Comparison of ENCODE assay signal across 24 cellular contexts in the genomic region with DNA sequence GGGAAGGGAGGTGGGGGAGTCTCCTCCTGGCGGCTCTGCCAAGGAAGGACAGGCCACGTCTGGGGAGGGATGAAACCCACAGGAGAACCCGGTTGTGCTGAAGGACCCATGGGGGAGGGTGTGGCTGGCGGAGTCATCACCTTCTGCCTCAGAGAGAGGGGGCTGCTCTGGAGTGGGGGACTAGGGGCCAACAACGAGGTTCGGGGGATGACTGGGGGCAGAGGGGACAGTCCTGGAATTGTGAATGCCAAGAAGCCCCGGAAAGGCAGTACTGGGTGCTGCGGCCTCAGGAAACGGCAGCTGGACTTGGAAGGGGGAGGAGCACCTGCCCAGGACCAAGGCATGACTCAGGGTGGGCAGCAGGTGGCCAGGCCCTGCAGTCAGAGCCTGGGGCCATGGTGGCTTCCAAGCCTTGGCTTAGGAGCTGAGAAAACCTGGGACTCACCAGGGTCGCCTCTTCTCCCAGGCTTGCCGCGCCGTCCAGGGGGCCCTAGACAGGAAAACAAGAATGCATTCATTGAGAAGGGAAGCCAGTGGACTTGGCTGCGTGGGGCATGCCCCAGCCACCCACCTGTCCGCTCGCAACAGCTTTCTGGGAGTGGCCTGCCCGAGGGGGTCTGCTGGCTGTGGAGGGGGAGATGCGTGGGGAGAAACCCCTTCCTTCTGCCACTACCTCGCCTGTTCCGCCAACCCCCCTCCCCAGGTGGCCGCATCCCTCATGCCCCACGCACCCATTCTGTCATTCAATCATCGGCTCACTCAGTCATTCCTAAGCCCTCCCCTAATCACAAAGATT.
DNase-seq lines count a peak whose midpoint lies in the region; ATAC-seq and TF ChIP-seq lines count a peak whose summit lies in the region.
"Had no signal": no experiment of that assay in that cellular context is flagged by ENCODE, and none has a peak within 500 bp of the region (broad histone marks: within the 10 kb centered on the region; RNA-seq: fewer than 3 reads in every experiment).

No MANE protein-coding gene starts in this region.

- no peaks in the 10 kb centered on the region for H4K20me1 ChIP-seq in DND-41 (ENCODE audit: insufficient read depth, low read length)
- H4K20me1 ChIP-seq in Karpas-422 (ENCODE audit: insufficient read depth, low read depth, low read length): no peaks in the 10 kb centered on the region

- no peak for DNase-seq in DND-41
- DNase-seq in RWPE2 (ENCODE audit: low spot score): peak; percentile 55
- DNase-seq in lower lobe of right lung: peak; percentile 28
- DNase-seq in spleen: peak; percentile 64
- DNase-seq in NK-92 treated with Interleukin-12 subunit alpha and Interleukin-12 subunit beta, amount 100 ng/mL, for 24 hours (lab: John Stamatoyannopoulos, UW): no peak
- no peak for DNase-seq in stimulated activated naive CD4-positive, alpha-beta T cell treated with Interleukin-2 at 50 U/mL for 16 hours (lab: John Stamatoyannopoulos, UW)
- DNase-seq in Karpas-422: no peak
- DNase-seq: activated CD4-positive, alpha-beta T cell treated with anti-CD3 and anti-CD28 coated beads, Interleukin-2, amount 10 ng/mL, durations not matched to agents 24 days and 14 days; activated naive CD4-positive, alpha-beta T cell treated with anti-CD3 and anti-CD28 coated beads for 36 hours; activated T-cell treated with anti-CD3 and anti-CD28 coated beads, Interleukin-2, amount 50 U/mL, for 48 hours; brain microvascular endothelial cell; CD4-positive, CD25-positive, alpha-beta regulatory T cell; mammary epithelial cell; NCI-H1417 treated with DMSO at 0.1 percent for 48 hours; NCI-H2081 treated with DMSO at 0.1 percent for 48 hours; NCI-H345; NCI-H748 treated with DMSO at 0.1 percent for 48 hours; nucleus accumbens; stimulated activated CD4-positive, alpha-beta T cell treated with anti-CD3 and anti-CD28 coated beads, Interleukin-2, amount 100 ng/mL, for 24 hours; WERI-Rb-1 had no signal

- H3K9me2 ChIP-seq in Karpas-422 (replicated peaks; ENCODE audit: insufficient read depth, low read length): no peaks in the 10 kb centered on the region

- H3K27ac ChIP-seq in DND-41 (ENCODE audit: low read length) (no peak overlapping the region), RWPE2 (ENCODE audit: poor library complexity, severe bottlenecking) (no peak overlapping the region), lower lobe of right lung (no peak overlapping the region), spleen (no peak overlapping the region), Karpas-422 (ENCODE audit: low read length) (no peak overlapping the region)
- H3K27ac ChIP-seq: brain microvascular endothelial cell, epithelial cell of prostate, KMS-11, RWPE1, WERI-Rb-1 had no signal

- H3K27me3 ChIP-seq in DND-41 (ENCODE audit: insufficient read depth, low read length, poor library complexity) (no peaks in the 10 kb centered on the region), RWPE2 (ENCODE audit: insufficient read depth, poor library complexity, severe bottlenecking) (no peaks in the 10 kb centered on the region), lower lobe of right lung (ENCODE audit: low read depth) (no peaks in the 10 kb centered on the region), spleen (replicated peaks in 1 of 7) (no peaks in the 10 kb centered on the region), Karpas-422 (ENCODE audit: low read length) (no peaks in the 10 kb centered on the region)
- H3K27me3 ChIP-seq: brain microvascular endothelial cell had no signal

- H3K9me3 ChIP-seq in DND-41 (ENCODE audit: insufficient read depth, low read length, severe bottlenecking) (no peaks in the 10 kb centered on the region), RWPE2 (ENCODE audit: severe bottlenecking) (no peaks in the 10 kb centered on the region), lower lobe of right lung (no peaks in the 10 kb centered on the region), spleen (no peaks in the 10 kb centered on the region), Karpas-422 (ENCODE audit: low read length) (no peaks in the 10 kb centered on the region)

- ATAC-seq in DND-41 (ENCODE audit: insufficient read depth, low read depth) (peak; percentile 45; the same call in 1 of the 3 replicates), RWPE2 (ENCODE audit: low read depth) (no peak), lower lobe of right lung (no peak)

- H3K36me3 ChIP-seq in DND-41 (ENCODE audit: insufficient read depth, low read length) (no peaks in the 10 kb centered on the region), RWPE2 (ENCODE audit: low read depth) (no peaks in the 10 kb centered on the region), lower lobe of right lung (no peaks in the 10 kb centered on the region), spleen (no peaks in the 10 kb centered on the region), Karpas-422 (ENCODE audit: insufficient read depth, low read length) (no peaks in the 10 kb centered on the region)
- H3K36me3 ChIP-seq: brain microvascular endothelial cell, WERI-Rb-1 had no signal

- H3K4me3 ChIP-seq in DND-41 (ENCODE audit: low read depth in 1 of 2, low read length in 2 of 2) (no peak overlapping the region), RWPE2 (ENCODE audit: severe bottlenecking) (no peak overlapping the region), lower lobe of right lung (no peak overlapping the region), spleen (no peak overlapping the region), Karpas-422 (ENCODE audit: low read length) (no peak overlapping the region)
- H3K4me3 ChIP-seq: smooth muscle cell had no signal

- no peaks in the 10 kb centered on the region for H3K4me1 ChIP-seq in DND-41 (ENCODE audit: insufficient read depth, low read length)
- no peaks in the 10 kb centered on the region for H3K4me1 ChIP-seq in RWPE2 (ENCODE audit: insufficient read depth, poor library complexity, severe bottlenecking)
- H3K4me1 ChIP-seq in lower lobe of right lung: no peaks in the 10 kb centered on the region
- no peaks in the 10 kb centered on the region for H3K4me1 ChIP-seq in spleen
- peaks cover 11% of the 10 kb centered on the region for H3K4me1 ChIP-seq in Karpas-422 (ENCODE audit: low read length)

- no peak for TF ChIP-seq POLR2A in spleen (IDR thresholded peaks at IDR 0.05)

- H3K9ac ChIP-seq in DND-41 (ENCODE audit: low read depth, low read length) (no peak overlapping the region), Karpas-422 (ENCODE audit: low read length) (no peak overlapping the region)
- H3K9ac ChIP-seq: KMS-11 had no signal

- no peak for TF ChIP-seq CTCF in DND-41 (IDR thresholded peaks at IDR 0.05; ENCODE audit: borderline replicate concordance, extremely low read depth, low read length, poor library complexity, severe bottlenecking)
- TF ChIP-seq CTCF in RWPE2 (IDR thresholded peaks at IDR 0.05; ENCODE audit: poor library complexity, severe bottlenecking): no peak
- TF ChIP-seq CTCF in lower lobe of right lung (IDR thresholded peaks at IDR 0.05): no peak
- TF ChIP-seq CTCF in spleen (IDR thresholded peaks at IDR 0.05 in 8 of 11, conservative IDR thresholded peaks at IDR 0.05 in 3 of 11): no peak

- H3K79me2 ChIP-seq in DND-41 (ENCODE audit: insufficient read depth, low read length) (no peaks in the 10 kb centered on the region), Karpas-422 (ENCODE audit: low read length) (no peaks in the 10 kb centered on the region)

- H3K4me2 ChIP-seq in DND-41 (ENCODE audit: insufficient read depth, low read length) (no peak overlapping the region), Karpas-422 (ENCODE audit: low read depth, low read length, poor library complexity, severe bottlenecking) (no peak overlapping the region)
- H3K4me2 ChIP-seq: KMS-11, smooth muscle cell had no signal

- 74 to 85% (median 81%) methylated on average over 22 to 23 of the region's 23 CpGs for WGBS in spleen, 5 donors

- H2AFZ ChIP-seq in DND-41 (ENCODE audit: low read depth, low read length) (no peak overlapping the region), Karpas-422 (ENCODE audit: low read length) (no peak overlapping the region)

- intact Hi-C loops in lower lobe of right lung (cut with DNase I) (no loop called here), spleen (cut with DNase I; ENCODE audit: low total_unique reads) (no loop called here)

Comparison
In these comparisons a context has a peak if more than half of its experiments do, and no peak if none do; other contexts are left out.
1. DNase-seq: peak in RWPE2 (single experiment), lower lobe of right lung (single experiment) and spleen (single experiment); none in DND-41 (single experiment), NK-92 treated with Interleukin-12 subunit alpha and Interleukin-12 subunit beta, amount 100 ng/mL, for 24 hours (single experiment), stimulated activated naive CD4-positive, alpha-beta T cell treated with Interleukin-2 at 50 U/mL for 16 hours (single experiment) and Karpas-422 (single experiment).